Comparison of ENCODE assay signal across 2 cellular contexts in genomic region chr5:141360685-141361084, GRCh38.
TF ChIP-seq lines count a peak whose summit lies in the region.

No MANE protein-coding gene starts in this region.

TF ChIP-seq in IMR-90, 13 proteins besides CTCF, POLR2A, EP300 and RAD21:
- TF ChIP-seq ELK1 (IDR thresholded peaks at IDR 0.05; ENCODE audit: borderline replicate concordance, low read depth, low read length) (no peak), FOS (IDR thresholded peaks at IDR 0.05; ENCODE audit: low read depth, low read length) (no peak), CEBPB (IDR thresholded peaks at IDR 0.05; ENCODE audit: low read depth, low read length) (no peak), SMC3 (IDR thresholded peaks at IDR 0.05; ENCODE audit: low read depth, low read length) (no peak), MAFK (IDR thresholded peaks at IDR 0.05; ENCODE audit: low read depth, low read length) (no peak), NFE2L2 (IDR thresholded peaks at IDR 0.05; ENCODE audit: low read depth, low read length) (no peak), MAZ (IDR thresholded peaks at IDR 0.05; ENCODE audit: borderline replicate concordance, low read depth, low read length) (no peak), RCOR1 (IDR thresholded peaks at IDR 0.05; ENCODE audit: insufficient replicate concordance, low read length) (no peak), MXI1 (IDR thresholded peaks at IDR 0.05; ENCODE audit: borderline replicate concordance, low read depth, low read length) (no peak), USF2 (IDR thresholded peaks at IDR 0.05; ENCODE audit: low read depth, low read length) (no peak), RFX5 (IDR thresholded peaks at IDR 0.05; ENCODE audit: low read depth, low read length) (no peak), BHLHE40 (IDR thresholded peaks at IDR 0.05; ENCODE audit: low read depth, low read length) (no peak), CHD1 (IDR thresholded peaks at IDR 0.05; ENCODE audit: low read depth, low read length) (no peak)

TF ChIP-seq in K562, 482 proteins besides CTCF, POLR2A, EP300 and RAD21:
- TF ChIP-seq ZNF586 (CRISPR knock-in tag; conservative IDR thresholded peaks at IDR 0.05): no peak
- TF ChIP-seq ZKSCAN8 (CRISPR knock-in tag; IDR thresholded peaks at IDR 0.05): no peak
- no peak for TF ChIP-seq MLLT1 (IDR thresholded peaks at IDR 0.05)
- TF ChIP-seq PHF21A (IDR thresholded peaks at IDR 0.05; ENCODE audit: borderline replicate concordance, low read depth): no peak
- TF ChIP-seq TFE3 (CRISPR knock-in tag; IDR thresholded peaks at IDR 0.05): no peak
- TF ChIP-seq GTF2A2 (tag; IDR thresholded peaks at IDR 0.05): no peak
- no peak for TF ChIP-seq HNRNPH1 (optimal IDR thresholded peaks at IDR 0.05; ENCODE audit: low read depth, low read length)
- no peak for TF ChIP-seq FOS (IDR thresholded peaks at IDR 0.05; ENCODE audit: extremely low read depth, insufficient read length)
- TF ChIP-seq ZNF75A (CRISPR knock-in tag; IDR thresholded peaks at IDR 0.05): no peak
- no peak for TF ChIP-seq GATAD2A (IDR thresholded peaks at IDR 0.05)
- no peak for TF ChIP-seq CREBBP (IDR thresholded peaks at IDR 0.05; ENCODE audit: low read depth, low read length)
- no peak for TF ChIP-seq HMGXB4 (CRISPR knock-in tag; IDR thresholded peaks at IDR 0.05)
- no peak for TF ChIP-seq TGIF2 (CRISPR knock-in tag; IDR thresholded peaks at IDR 0.05)
- no peak for TF ChIP-seq SIN3A (IDR thresholded peaks at IDR 0.05; ENCODE audit: borderline replicate concordance in 2 of 2, control insufficient read depth in 1 of 2, low read depth in 2 of 2, low read length in 2 of 2)
- TF ChIP-seq REST (CRISPR knock-in tag; IDR thresholded peaks at IDR 0.05; ENCODE audit: low read depth): no peak
- no peak for TF ChIP-seq ZNF324 (CRISPR knock-in tag; IDR thresholded peaks at IDR 0.05)
- TF ChIP-seq ZSCAN29 (IDR thresholded peaks at IDR 0.05): no peak
- no peak for TF ChIP-seq ARID4B (CRISPR knock-in tag; IDR thresholded peaks at IDR 0.05)
- TF ChIP-seq MTA1 (IDR thresholded peaks at IDR 0.05; ENCODE audit: borderline replicate concordance): no peak
- no peak for TF ChIP-seq MXD1 (CRISPR knock-in tag; IDR thresholded peaks at IDR 0.05; ENCODE audit: borderline replicate concordance, poor library complexity, severe bottlenecking)
TF ChIP-seq in K562: peak in this region for 0.
